In the genomic region with DNA sequence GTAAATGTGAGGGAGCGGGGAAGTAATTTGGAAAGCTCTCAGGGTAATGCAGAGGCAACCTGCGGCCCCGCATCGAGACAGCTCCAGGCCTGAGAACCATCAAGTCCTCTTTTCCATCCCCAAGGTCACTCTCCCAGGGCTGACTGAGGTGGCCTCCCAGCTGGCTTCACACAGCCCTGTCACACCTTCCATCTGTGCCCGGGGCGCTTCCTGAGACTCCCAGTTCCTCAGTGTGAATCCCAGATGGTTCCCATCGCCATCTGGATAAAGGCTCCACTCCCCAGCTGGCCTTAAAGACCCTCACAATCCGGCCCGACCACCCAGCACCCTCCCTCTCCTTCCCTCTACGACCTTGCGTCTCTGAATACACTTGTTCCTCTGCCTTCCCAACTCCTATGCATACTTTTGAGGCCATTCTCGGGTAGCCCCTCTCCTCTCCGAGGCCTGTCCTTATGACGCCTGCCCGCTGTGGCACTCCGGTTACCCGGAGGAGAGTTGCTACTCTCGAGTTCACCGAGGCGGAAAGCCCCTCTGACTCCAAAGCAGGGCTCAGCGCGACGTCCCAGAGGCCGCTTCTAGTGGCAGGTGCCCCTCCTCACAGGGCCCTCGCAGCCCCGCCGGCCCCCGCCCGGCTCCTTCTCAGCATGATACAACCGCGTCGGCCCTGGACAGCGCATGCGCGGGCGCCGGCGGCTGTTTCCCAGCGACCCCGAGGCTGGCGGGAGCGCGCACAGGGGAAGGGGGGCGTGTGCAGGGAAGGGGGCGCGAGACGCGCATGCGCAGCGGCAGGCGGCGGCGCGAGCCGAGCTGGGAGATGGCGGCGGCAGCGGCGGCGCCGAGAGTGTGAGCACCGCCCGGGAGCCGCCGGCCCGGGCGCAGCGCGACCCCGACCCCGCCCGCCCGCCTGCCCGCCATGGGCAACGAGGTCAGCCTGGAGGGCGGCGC, we compare ENCODE assay signal across 1 cellular context.
TF ChIP-seq lines count a peak whose summit lies in the region.

A gene with protein sequence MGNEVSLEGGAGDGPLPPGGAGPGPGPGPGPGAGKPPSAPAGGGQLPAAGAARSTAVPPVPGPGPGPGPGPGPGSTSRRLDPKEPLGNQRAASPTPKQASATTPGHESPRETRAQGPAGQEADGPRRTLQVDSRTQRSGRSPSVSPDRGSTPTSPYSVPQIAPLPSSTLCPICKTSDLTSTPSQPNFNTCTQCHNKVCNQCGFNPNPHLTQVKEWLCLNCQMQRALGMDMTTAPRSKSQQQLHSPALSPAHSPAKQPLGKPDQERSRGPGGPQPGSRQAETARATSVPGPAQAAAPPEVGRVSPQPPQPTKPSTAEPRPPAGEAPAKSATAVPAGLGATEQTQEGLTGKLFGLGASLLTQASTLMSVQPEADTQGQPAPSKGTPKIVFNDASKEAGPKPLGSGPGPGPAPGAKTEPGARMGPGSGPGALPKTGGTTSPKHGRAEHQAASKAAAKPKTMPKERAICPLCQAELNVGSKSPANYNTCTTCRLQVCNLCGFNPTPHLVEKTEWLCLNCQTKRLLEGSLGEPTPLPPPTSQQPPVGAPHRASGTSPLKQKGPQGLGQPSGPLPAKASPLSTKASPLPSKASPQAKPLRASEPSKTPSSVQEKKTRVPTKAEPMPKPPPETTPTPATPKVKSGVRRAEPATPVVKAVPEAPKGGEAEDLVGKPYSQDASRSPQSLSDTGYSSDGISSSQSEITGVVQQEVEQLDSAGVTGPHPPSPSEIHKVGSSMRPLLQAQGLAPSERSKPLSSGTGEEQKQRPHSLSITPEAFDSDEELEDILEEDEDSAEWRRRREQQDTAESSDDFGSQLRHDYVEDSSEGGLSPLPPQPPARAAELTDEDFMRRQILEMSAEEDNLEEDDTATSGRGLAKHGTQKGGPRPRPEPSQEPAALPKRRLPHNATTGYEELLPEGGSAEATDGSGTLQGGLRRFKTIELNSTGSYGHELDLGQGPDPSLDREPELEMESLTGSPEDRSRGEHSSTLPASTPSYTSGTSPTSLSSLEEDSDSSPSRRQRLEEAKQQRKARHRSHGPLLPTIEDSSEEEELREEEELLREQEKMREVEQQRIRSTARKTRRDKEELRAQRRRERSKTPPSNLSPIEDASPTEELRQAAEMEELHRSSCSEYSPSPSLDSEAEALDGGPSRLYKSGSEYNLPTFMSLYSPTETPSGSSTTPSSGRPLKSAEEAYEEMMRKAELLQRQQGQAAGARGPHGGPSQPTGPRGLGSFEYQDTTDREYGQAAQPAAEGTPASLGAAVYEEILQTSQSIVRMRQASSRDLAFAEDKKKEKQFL (N-terminal part only) (plus strand): TSS at position 788 of the 945 bp plus-strand sequence. CDS start 126 bp downstream, at position 914.

TF ChIP-seq in K562, 482 proteins besides CTCF, POLR2A, EP300 and RAD21 (continued from another document):
- TF ChIP-seq, protein P1, sequence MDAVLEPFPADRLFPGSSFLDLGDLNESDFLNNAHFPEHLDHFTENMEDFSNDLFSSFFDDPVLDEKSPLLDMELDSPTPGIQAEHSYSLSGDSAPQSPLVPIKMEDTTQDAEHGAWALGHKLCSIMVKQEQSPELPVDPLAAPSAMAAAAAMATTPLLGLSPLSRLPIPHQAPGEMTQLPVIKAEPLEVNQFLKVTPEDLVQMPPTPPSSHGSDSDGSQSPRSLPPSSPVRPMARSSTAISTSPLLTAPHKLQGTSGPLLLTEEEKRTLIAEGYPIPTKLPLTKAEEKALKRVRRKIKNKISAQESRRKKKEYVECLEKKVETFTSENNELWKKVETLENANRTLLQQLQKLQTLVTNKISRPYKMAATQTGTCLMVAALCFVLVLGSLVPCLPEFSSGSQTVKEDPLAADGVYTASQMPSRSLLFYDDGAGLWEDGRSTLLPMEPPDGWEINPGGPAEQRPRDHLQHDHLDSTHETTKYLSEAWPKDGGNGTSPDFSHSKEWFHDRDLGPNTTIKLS (IDR thresholded peaks at IDR 0.05; ENCODE audit: borderline replicate concordance, low read depth): no peak
- TF ChIP-seq ZNF23 (CRISPR knock-in tag; IDR thresholded peaks at IDR 0.05): no peak
- no peak for TF ChIP-seq SIRT6 (IDR thresholded peaks at IDR 0.05; ENCODE audit: low read depth, low read length)
- peak in 1 of 2 experiments; percentile 23; a peak in 1 of 4 replicates for TF ChIP-seq FOXK2 (conservative IDR thresholded peaks at IDR 0.05 in 1 of 2, IDR thresholded peaks at IDR 0.05 in 1 of 2; ENCODE audit: low read depth in 2 of 2)
- peak; percentile 26; the same call in 1 of the 2 replicates for TF ChIP-seq EGR1 (conservative IDR thresholded peaks at IDR 0.05)
- TF ChIP-seq SETDB1 (IDR thresholded peaks at IDR 0.05; ENCODE audit: low read length): no peak
- no peak for TF ChIP-seq BRD9 (IDR thresholded peaks at IDR 0.05; ENCODE audit: low read depth, partially characterized antibody)
- TF ChIP-seq ETV5 (CRISPR knock-in tag; IDR thresholded peaks at IDR 0.05; ENCODE audit: low read depth): no peak
- TF ChIP-seq ZNF408 (CRISPR knock-in tag; IDR thresholded peaks at IDR 0.05; ENCODE audit: low read depth): no peak
- TF ChIP-seq, protein P2, sequence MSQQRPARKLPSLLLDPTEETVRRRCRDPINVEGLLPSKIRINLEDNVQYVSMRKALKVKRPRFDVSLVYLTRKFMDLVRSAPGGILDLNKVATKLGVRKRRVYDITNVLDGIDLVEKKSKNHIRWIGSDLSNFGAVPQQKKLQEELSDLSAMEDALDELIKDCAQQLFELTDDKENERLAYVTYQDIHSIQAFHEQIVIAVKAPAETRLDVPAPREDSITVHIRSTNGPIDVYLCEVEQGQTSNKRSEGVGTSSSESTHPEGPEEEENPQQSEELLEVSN (IDR thresholded peaks at IDR 0.05; ENCODE audit: borderline replicate concordance in 1 of 2, extremely low read depth in 1 of 2, insufficient read depth in 1 of 2, insufficient read length in 1 of 2, low read depth in 1 of 2, low read length in 1 of 2, poor library complexity in 1 of 2, severe bottlenecking in 1 of 2): peak in 1 of 2 experiments; percentile 33
- no peak for TF ChIP-seq SP1 (CRISPR knock-in tag; IDR thresholded peaks at IDR 0.05)
- TF ChIP-seq, protein P3, sequence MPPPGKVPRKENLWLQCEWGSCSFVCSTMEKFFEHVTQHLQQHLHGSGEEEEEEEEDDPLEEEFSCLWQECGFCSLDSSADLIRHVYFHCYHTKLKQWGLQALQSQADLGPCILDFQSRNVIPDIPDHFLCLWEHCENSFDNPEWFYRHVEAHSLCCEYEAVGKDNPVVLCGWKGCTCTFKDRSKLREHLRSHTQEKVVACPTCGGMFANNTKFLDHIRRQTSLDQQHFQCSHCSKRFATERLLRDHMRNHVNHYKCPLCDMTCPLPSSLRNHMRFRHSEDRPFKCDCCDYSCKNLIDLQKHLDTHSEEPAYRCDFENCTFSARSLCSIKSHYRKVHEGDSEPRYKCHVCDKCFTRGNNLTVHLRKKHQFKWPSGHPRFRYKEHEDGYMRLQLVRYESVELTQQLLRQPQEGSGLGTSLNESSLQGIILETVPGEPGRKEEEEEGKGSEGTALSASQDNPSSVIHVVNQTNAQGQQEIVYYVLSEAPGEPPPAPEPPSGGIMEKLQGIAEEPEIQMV (tag; conservative IDR thresholded peaks at IDR 0.05; ENCODE audit: low read depth): no peak
- TF ChIP-seq KLF10 (CRISPR knock-in tag; IDR thresholded peaks at IDR 0.05): no peak
